20 cellular contexts compared by ENCODE assay signal in genomic region chr1:183242556-183242955, GRCh38. TPM values are rescaled to one million over a fixed set of nuclear protein-coding genes. Genes with fewer than 3 reads are reported as not detected.
A peak's percentile ranks its signal among the peaks of the same experiment; 100 is the strongest.
DNase-seq lines count a peak whose midpoint lies in the region; ATAC-seq and TF ChIP-seq lines count a peak whose summit lies in the region.
"Had no signal": no experiment of that assay in that cellular context is flagged by ENCODE, and none has a peak within 500 bp of the region (broad histone marks: within the 10 kb centered on the region; RNA-seq: fewer than 3 reads in every experiment).

No MANE protein-coding gene starts in this region.

- DNase-seq in breast epithelium (ENCODE audit: low spot score in 2 of 2): no peak
- no peak for DNase-seq in Right ventricle myocardium superior
- no peak for DNase-seq in sciatic nerve (ENCODE audit: low spot score)
- DNase-seq in uterus: no peak
- no peak for DNase-seq in activated CD4-positive, alpha-beta T cell treated with anti-CD3 and anti-CD28 coated beads for 48 hours
- DNase-seq in occipital lobe (lab: John Stamatoyannopoulos, UW): no peak
- DNase-seq: activated CD4-positive, alpha-beta T cell treated with anti-CD3 and anti-CD28 coated beads for 36 hours; activated effector memory CD4-positive, alpha-beta T cell treated with Interleukin-2 at 50 U/mL for 16 hours; BE2C; central memory CD4-positive, alpha-beta T cell; EL; kidney; NCI-H2029 treated with DMSO at 0.1 percent for 48 hours; NCI-H510A; RPMI8226; stimulated activated CD4-positive, alpha-beta T cell treated with anti-CD3 and anti-CD28 coated beads, Interleukin-12 subunit alpha, Interleukin-12 subunit beta, amount 100 ng/mL, for 4 hours had no signal

- H3K27me3 ChIP-seq in breast epithelium: no peaks in the 10 kb centered on the region
- H3K27me3 ChIP-seq in uterus: no peaks in the 10 kb centered on the region
- H3K27me3 ChIP-seq: BE2C, hepatocyte had no signal

- H3K27ac ChIP-seq in breast epithelium (peak overlapping the region; percentile 71 to 81), uterus (peak overlapping the region; percentile 75 to 80)
- H3K27ac ChIP-seq: KMS-11 had no signal

- no peak overlapping the region for H3K4me3 ChIP-seq in breast epithelium
- no peak overlapping the region for H3K4me3 ChIP-seq in uterus
- H3K4me3 ChIP-seq: hepatocyte had no signal

- no peaks in the 10 kb centered on the region for H3K9me3 ChIP-seq in breast epithelium
- H3K9me3 ChIP-seq in uterus: no peaks in the 10 kb centered on the region
- H3K9me3 ChIP-seq: BE2C had no signal

- ATAC-seq in Right ventricle myocardium superior (ENCODE audit: poor library complexity) (peak; percentile 37), sciatic nerve (peak; percentile 79), HG02642 (IDR thresholded peaks at IDR 0.05; ENCODE audit: poor library complexity, unreplicated experiment) (no peak)
- ATAC-seq: activated CD4-positive, alpha-beta T cell treated with anti-CD3 and anti-CD28 coated beads for 36 hours; esophagus mucosa had no signal

- TF ChIP-seq CTCF in breast epithelium (IDR thresholded peaks at IDR 0.05) (no peak), uterus (IDR thresholded peaks at IDR 0.05) (no peak)

- TF ChIP-seq POLR2A in breast epithelium (IDR thresholded peaks at IDR 0.05) (no peak), uterus (IDR thresholded peaks at IDR 0.05) (no peak)

- no peaks in the 10 kb centered on the region for H3K36me3 ChIP-seq in breast epithelium
- no peaks in the 10 kb centered on the region for H3K36me3 ChIP-seq in uterus
- H3K36me3 ChIP-seq: BE2C had no signal

- intact Hi-C loops in breast epithelium (cut with DNase I; ENCODE audit: low total_unique reads): no loop called here
- intact Hi-C loops in Right ventricle myocardium superior (cut with DNase I): no loop called here
- intact Hi-C loops in sciatic nerve (cut with DNase I): no loop called here
- intact Hi-C loops in uterus (cut with DNase I; ENCODE audit: low total_unique reads): no loop called here

- H3K4me1 ChIP-seq in breast epithelium: no peaks in the 10 kb centered on the region
- no peaks in the 10 kb centered on the region for H3K4me1 ChIP-seq in uterus
- H3K4me1 ChIP-seq: BE2C had no signal

RNA-seq across cellular contexts. Expression of gene LAMC2, which starts 56.5 kb away (rescaled TPM):
- 10 to 100 TPM in 2 of 3 donors, 1 to 10 TPM in 1; 3.0 to 20.3 (median 16.4) TPM for total RNA-seq in breast epithelium
- total RNA-seq in Right ventricle myocardium superior: 4.0 TPM
- total RNA-seq in sciatic nerve: 3.4 TPM
- total RNA-seq in uterus: 10 to 100 TPM in 1 of 4 donors, 1 to 10 TPM in 3; 2.1 to 17.4 (median 4.4) TPM
- total RNA-seq in occipital lobe: 0.16 TPM
